Comparison of ENCODE assay signal across 8 cellular contexts in the genomic region with DNA sequence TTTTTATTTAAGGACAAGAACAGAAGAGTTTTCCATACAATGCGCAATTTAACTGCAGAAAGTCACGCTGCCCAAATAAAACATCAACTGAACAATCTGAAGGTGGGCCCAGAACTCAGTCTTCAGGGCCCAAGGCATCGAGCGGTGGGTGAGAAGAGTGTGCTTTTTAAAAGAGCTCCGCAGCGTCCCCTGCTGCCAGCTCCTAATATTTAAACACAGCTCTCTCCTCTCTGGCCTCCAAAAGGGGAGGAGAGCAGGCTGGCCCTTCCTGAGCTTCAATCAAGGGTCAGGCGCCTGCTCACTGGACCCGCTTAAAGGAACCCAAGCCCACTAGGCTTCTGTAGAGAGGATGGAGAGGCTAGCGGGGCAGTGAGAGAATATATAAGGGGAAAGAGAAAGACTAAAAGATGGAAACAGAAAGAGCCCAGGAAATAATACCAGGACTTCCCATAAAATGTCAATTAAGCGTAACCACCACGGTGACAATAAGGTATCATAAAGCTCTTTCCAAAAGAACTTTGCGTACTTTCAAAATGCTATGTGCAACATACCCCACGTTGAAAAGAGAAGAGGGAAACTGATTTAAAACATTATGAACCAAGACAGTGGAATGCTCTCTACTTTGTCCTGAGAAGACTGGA. TPM values are rescaled to one million over a fixed set of nuclear protein-coding genes. Genes with fewer than 3 reads are reported as not detected.
A peak's percentile ranks its signal among the peaks of the same experiment; 100 is the strongest.
DNase-seq lines count a peak whose midpoint lies in the region; ATAC-seq, FAIRE-seq and TF ChIP-seq lines count a peak whose summit lies in the region.

No MANE protein-coding gene starts in this region.

- ATAC-seq in HG02943 (IDR thresholded peaks at IDR 0.05; ENCODE audit: low read depth, unreplicated experiment) (peak; percentile 39), HepG2 (peak; percentile 67)

- BruUV-seq in HepG2 (replicated peaks; lab: Mats Ljungman, UMichigan): no TSS peak

- CTCF ChIA-PET in HepG2 (lab: Yijun Ruan, JAX; ENCODE audit: low intra/inter-chr PET ratio, low total read pairs): interaction anchor here (0.6 to 2.0 kb wide), 4 partner anchors 109 to 279 kb away, joined by 3 to 10 read pairs (median 5); no protein-coding TSS in a partner anchor

- DNase-seq in activated CD8-positive, alpha-beta memory T cell treated with anti-CD3 and anti-CD28 coated beads for 24 hours: peak; percentile 89
- DNase-seq in activated CD8-positive, alpha-beta memory T cell treated with anti-CD3 and anti-CD28 coated beads, Interleukin-2, amount 50 U/mL, for 48 hours: no peak
- DNase-seq in NCI-H2227 (lab: John Stamatoyannopoulos, UW; ENCODE audit: unreplicated experiment): peak; percentile 66
- DNase-seq in activated CD4-positive, CD25-positive, alpha-beta regulatory T cell treated with anti-CD3 and anti-CD28 coated beads, Interleukin-2, amount 50 U/mL, for 72 hours: peak; percentile 81
- no peak for DNase-seq in coronary artery (ENCODE audit: low spot score)
- DNase-seq in HepG2 (ENCODE audit: low spot score): peak; percentile 80
- DNase-seq in stimulated activated CD4-positive, alpha-beta T cell treated with anti-CD3 and anti-CD28 coated beads, Interleukin-4, amount 100 ng/mL, for 1 hour: peak; percentile 81

- WGBS in HepG2 (ENCODE audit: low lambda C conversion rate): 21% methylated on average over 13 of the region's 13 CpGs

- POLR2A ChIA-PET in HepG2 (lab: Yijun Ruan, JAX): interaction anchor here (0.7 to 2.0 kb wide), 8 partner anchors 33 to 322 kb away, joined by 3 to 8 read pairs (median 4); partner anchors contain the start of genes ABRAXAS2, EEF1AKMT2 and OAT

- no peaks in the 10 kb centered on the region; a peak in 1 of 5 replicates for H3K27me3 ChIP-seq in HepG2 (ENCODE audit: control insufficient read depth in 1 of 2, insufficient read depth in 2 of 2, low read length in 2 of 2)

- peak overlapping the region; percentile 53 for H3K4me3 ChIP-seq in coronary artery
- H3K4me3 ChIP-seq in HepG2 (replicated peaks in 1 of 3; ENCODE audit: insufficient read depth in 1 of 3, low read depth in 2 of 3, low read length in 3 of 3): peak overlapping the region; percentile 44 to 87 (median 62)

- intact Hi-C loops in HepG2 (cut with micrococcal nuclease; ENCODE audit: unreplicated experiment): loop anchor here (1.0 to 5.0 kb wide), 3 partner anchors 51 to 134 kb away; partner anchors contain the start of gene EEF1AKMT2

- peak; percentile 79 for TF ChIP-seq RAD21 in HepG2 (CRISPR knock-in tag; IDR thresholded peaks at IDR 0.05)

- H3K79me2 ChIP-seq in HepG2 (ENCODE audit: insufficient read depth, low read length): peaks cover 47% of the 10 kb centered on the region

- peak overlapping the region; percentile 57 to 88 for H3K27ac ChIP-seq in coronary artery
- H3K27ac ChIP-seq in HepG2 (ENCODE audit: extremely low read length, insufficient read depth, low read length): peak overlapping the region; percentile 70

- H3K4me1 ChIP-seq in HepG2 (ENCODE audit: insufficient read depth, low read length): peaks cover 77% of the 10 kb centered on the region

- H3K4me2 ChIP-seq in HepG2 (ENCODE audit: low read depth, low read length): peak overlapping the region; percentile 82

- no peaks in the 10 kb centered on the region for H3K9me3 ChIP-seq in HepG2 (ENCODE audit: low read length)

- TF ChIP-seq CTCF in coronary artery (IDR thresholded peaks at IDR 0.05) (peak; percentile 63), HepG2 (CRISPR knock-in tag; IDR thresholded peaks at IDR 0.05) (peak; percentile 86)

- H3K36me3 ChIP-seq in HepG2 (replicated peaks in 1 of 2; ENCODE audit: control insufficient read depth in 1 of 2, insufficient read depth in 2 of 2, low read length in 2 of 2): no peaks in the 10 kb centered on the region

- in situ Hi-C loops in HepG2 (cut with HindIII; ENCODE audit: extremely low pct_ligation_motif_present, low pct_unique_long_range_greater_than_20kb): loop anchor here (5.0 kb wide), 1 partner anchor 204 kb away; no protein-coding TSS in a partner anchor

- H3K9ac ChIP-seq in HepG2 (ENCODE audit: insufficient read depth, low read depth, low read length): peak overlapping the region; percentile 56; the same call in 1 of the 2 replicates

- H2AFZ ChIP-seq in HepG2 (ENCODE audit: low read length): no peak overlapping the region

- H4K20me1 ChIP-seq in HepG2 (ENCODE audit: insufficient read depth, low read length): peaks cover 8% of the 10 kb centered on the region; the same call in 1 of the 2 replicates

- TF ChIP-seq EP300 in HepG2 (IDR thresholded peaks at IDR 0.05; ENCODE audit: low read depth in 2 of 2, low read length in 2 of 2) (no peak), HepG2 (CRISPR knock-in tag; IDR thresholded peaks at IDR 0.05; ENCODE audit: borderline replicate concordance) (no peak)

- no peak for TF ChIP-seq POLR2A in HepG2 (IDR thresholded peaks at IDR 0.05; ENCODE audit: insufficient read depth in 1 of 2, low read depth in 2 of 2, low read length in 2 of 2)

- FAIRE-seq in HepG2 (lab: Jason Lieb, UNC): peak; percentile 79

TF ChIP-seq in HepG2, 621 proteins besides CTCF, POLR2A, EP300 and RAD21 (continues in another document):
- TF ChIP-seq ZBTB34 (CRISPR knock-in tag; IDR thresholded peaks at IDR 0.05) (no peak), RARA (CRISPR knock-in tag; IDR thresholded peaks at IDR 0.05) (0 out of 2 replicates have a peak, but pooled peaks have one; percentile 23)

RNA-seq across cellular contexts. Expression of gene FAM53B, which starts 2.8 kb away (rescaled TPM):
- total RNA-seq in HepG2 (2016; rRNA removed; fragmentation: Illumina TruSeq; extraction: Trizol): 17.6 and 19.3 TPM in 2 replicates
- total RNA-seq in HepG2 (2016; cell fraction: cytosol; rRNA removed; fragmentation: Illumina TruSeq; extraction: Trizol; ENCODE audit: low read depth): 37.4 and 40.4 TPM in 2 replicates
- total RNA-seq in HepG2 (2016; cell fraction: insoluble cytoplasmic fraction; rRNA removed; fragmentation: Illumina TruSeq; extraction: Trizol): 15.2 and 19.1 TPM in 2 replicates
- 19.0 and 21.2 TPM in 2 replicates for total RNA-seq in HepG2 (2016; cell fraction: membrane; rRNA removed; fragmentation: Illumina TruSeq; extraction: Trizol)
- 13.6 and 18.0 TPM in 2 replicates for total RNA-seq in HepG2 (2016; cell fraction: nucleus; rRNA removed; fragmentation: Illumina TruSeq; extraction: Trizol)
- 5.8 and 6.4 TPM in 2 replicates for polyA plus RNA-seq in HepG2 (2011; rRNA removed)
- polyA plus RNA-seq in HepG2 (2011; cell fraction: cytosol; rRNA removed): 4.7 and 7.2 TPM in 2 replicates
- 7.7 and 11.9 TPM in 2 replicates for polyA plus RNA-seq in HepG2 (2011; cell fraction: nucleus; rRNA removed)
- polyA plus RNA-seq in HepG2 (2012): 3.5 and 5.6 TPM in 2 replicates
- polyA plus RNA-seq in HepG2 (2016; cell fraction: cytosol; fragmentation: Illumina TruSeq; extraction: Trizol; ENCODE audit: low read depth): 0.71 and 0.72 TPM in 2 replicates
- polyA plus RNA-seq in HepG2 (2016; cell fraction: insoluble cytoplasmic fraction; fragmentation: Illumina TruSeq; extraction: Trizol; ENCODE audit: low read depth): 10.3 and 11.4 TPM in 2 replicates
- 3.6 and 4.1 TPM in 2 replicates for polyA plus RNA-seq in HepG2 (2016; cell fraction: membrane; fragmentation: Illumina TruSeq; extraction: Trizol; ENCODE audit: low read depth)
- 13.5 and 14.8 TPM in 2 replicates for polyA plus RNA-seq in HepG2 (2016; cell fraction: nucleus; fragmentation: Illumina TruSeq; extraction: Trizol; ENCODE audit: insufficient read depth, low read depth)
- 28.7 and 33.7 TPM in 2 replicates for polyA minus RNA-seq in HepG2 (2011; rRNA and poly(A)+ RNA removed; ENCODE audit: low replicate concordance)
- polyA minus RNA-seq in HepG2 (2011; cell fraction: cytosol; rRNA and poly(A)+ RNA removed): 7.5 and 12.7 TPM in 2 replicates
- polyA minus RNA-seq in HepG2 (2011; cell fraction: nucleus; rRNA and poly(A)+ RNA removed): 9.5 and 10.1 TPM in 2 replicates

RNA-seq across cellular contexts. Expression of gene EEF1AKMT2, which starts 50.3 kb away (rescaled TPM):
- 19.3 and 24.1 TPM in 2 replicates for total RNA-seq in HepG2 (2016; rRNA removed; fragmentation: Illumina TruSeq; extraction: Trizol)
- total RNA-seq in HepG2 (2016; cell fraction: cytosol; rRNA removed; fragmentation: Illumina TruSeq; extraction: Trizol; ENCODE audit: low read depth): 7.6 and 9.0 TPM in 2 replicates
- 19.7 and 24.1 TPM in 2 replicates for total RNA-seq in HepG2 (2016; cell fraction: insoluble cytoplasmic fraction; rRNA removed; fragmentation: Illumina TruSeq; extraction: Trizol)
- 14.7 and 16.5 TPM in 2 replicates for total RNA-seq in HepG2 (2016; cell fraction: membrane; rRNA removed; fragmentation: Illumina TruSeq; extraction: Trizol)
- 19.2 and 19.6 TPM in 2 replicates for total RNA-seq in HepG2 (2016; cell fraction: nucleus; rRNA removed; fragmentation: Illumina TruSeq; extraction: Trizol)
- 8.6 and 11.3 TPM in 2 replicates for polyA plus RNA-seq in HepG2 (2011; rRNA removed)
- 3.8 and 6.6 TPM in 2 replicates for polyA plus RNA-seq in HepG2 (2011; cell fraction: cytosol; rRNA removed)
- polyA plus RNA-seq in HepG2 (2011; cell fraction: nucleus; rRNA removed): 5.5 and 6.0 TPM in 2 replicates
- polyA plus RNA-seq in HepG2 (2012): 8.0 and 12.7 TPM in 2 replicates
- polyA plus RNA-seq in HepG2 (2016; cell fraction: cytosol; fragmentation: Illumina TruSeq; extraction: Trizol; ENCODE audit: low read depth): 6.0 and 7.6 TPM in 2 replicates
- polyA plus RNA-seq in HepG2 (2016; cell fraction: insoluble cytoplasmic fraction; fragmentation: Illumina TruSeq; extraction: Trizol; ENCODE audit: low read depth): 20.8 and 22.1 TPM in 2 replicates
- 9.4 and 10.8 TPM in 2 replicates for polyA plus RNA-seq in HepG2 (2016; cell fraction: membrane; fragmentation: Illumina TruSeq; extraction: Trizol; ENCODE audit: low read depth)
- polyA plus RNA-seq in HepG2 (2016; cell fraction: nucleus; fragmentation: Illumina TruSeq; extraction: Trizol; ENCODE audit: insufficient read depth, low read depth): 22.3 and 25.2 TPM in 2 replicates
- polyA minus RNA-seq in HepG2 (2011; rRNA and poly(A)+ RNA removed; ENCODE audit: low replicate concordance): 4.6 and 19.2 TPM in 2 replicates
- polyA minus RNA-seq in HepG2 (2011; cell fraction: cytosol; rRNA and poly(A)+ RNA removed): 7.5 and 7.6 TPM in 2 replicates
- 19.4 and 22.7 TPM in 2 replicates for polyA minus RNA-seq in HepG2 (2011; cell fraction: nucleus; rRNA and poly(A)+ RNA removed)

Comparison
In these comparisons a context has a peak if more than half of its experiments do, and no peak if none do; other contexts are left out.
1. DNase-seq: peak in activated CD8-positive, alpha-beta memory T cell treated with anti-CD3 and anti-CD28 coated beads for 24 hours (single experiment), NCI-H2227 (single experiment), activated CD4-positive, CD25-positive, alpha-beta regulatory T cell treated with anti-CD3 and anti-CD28 coated beads, Interleukin-2, amount 50 U/mL, for 72 hours (single experiment), HepG2 (single experiment) and stimulated activated CD4-positive, alpha-beta T cell treated with anti-CD3 and anti-CD28 coated beads, Interleukin-4, amount 100 ng/mL, for 1 hour (single experiment); none in activated CD8-positive, alpha-beta memory T cell treated with anti-CD3 and anti-CD28 coated beads, Interleukin-2, amount 50 U/mL, for 48 hours (single experiment) and coronary artery (single experiment).